8 cellular contexts compared by ENCODE assay signal in genomic region chr3:187739561-187740445, GRCh38. TPM values are rescaled to one million over a fixed set of nuclear protein-coding genes. Genes with fewer than 3 reads are reported as not detected.
A peak's percentile ranks its signal among the peaks of the same experiment; 100 is the strongest.
DNase-seq lines count a peak whose midpoint lies in the region; ATAC-seq, FAIRE-seq and TF ChIP-seq lines count a peak whose summit lies in the region.

No MANE protein-coding gene starts in this region.

- H3K9me3 ChIP-seq in neural cell (ENCODE audit: low read length): no peaks in the 10 kb centered on the region

- TF ChIP-seq EP300 in neural cell (conservative IDR thresholded peaks at IDR 0.05; ENCODE audit: poor library complexity, severe bottlenecking): peak; percentile 32

- ATAC-seq in foreskin keratinocyte: peak; percentile 36

- H3K9me2 ChIP-seq in neural cell (ENCODE audit: insufficient read depth, low read length): no peaks in the 10 kb centered on the region

- peaks cover 13% of the 10 kb centered on the region for H3K4me1 ChIP-seq in foreskin keratinocyte

- peaks cover 17% of the 10 kb centered on the region for H3K79me2 ChIP-seq in neural cell (replicated peaks; ENCODE audit: insufficient read depth, low read length)

- H4K20me1 ChIP-seq in neural cell (ENCODE audit: insufficient read depth): no peaks in the 10 kb centered on the region

- H2AFZ ChIP-seq in neural cell (ENCODE audit: low read depth, low read length): no peak overlapping the region

- H3K27ac ChIP-seq in foreskin keratinocyte (peak overlapping the region; percentile 39), neural cell (ENCODE audit: low read length) (no peak overlapping the region), substantia nigra (ENCODE audit: low read depth, low read length, poor library complexity, severe bottlenecking) (peak overlapping the region; percentile 78)

- peak; percentile 69 for TF ChIP-seq RAD21 in neural cell (conservative IDR thresholded peaks at IDR 0.05)

- H3K4me3 ChIP-seq in neural cell (ENCODE audit: low read length): peak overlapping the region; percentile 67

- FAIRE-seq in RCC 7860 (lab: Jason Lieb, UNC): no peak

- peak overlapping the region; percentile 22 for H3K9ac ChIP-seq in neural cell (ENCODE audit: low read length)

- no peaks in the 10 kb centered on the region for H3K36me3 ChIP-seq in neural cell (ENCODE audit: insufficient read depth, low read length)

- H3K4me2 ChIP-seq in neural cell (ENCODE audit: low read length): no peak overlapping the region

- peaks cover 4% of the 10 kb centered on the region for H3F3A ChIP-seq in neural cell (ENCODE audit: insufficient read depth, low read length, poor library complexity, severe bottlenecking)

- no peaks in the 10 kb centered on the region for H3K27me3 ChIP-seq in foreskin keratinocyte
- peaks cover 56% of the 10 kb centered on the region for H3K27me3 ChIP-seq in neural cell (ENCODE audit: insufficient read depth, low read depth, low read length)

- peak; percentile 94 for TF ChIP-seq CTCF in foreskin keratinocyte (conservative IDR thresholded peaks at IDR 0.05)
- TF ChIP-seq CTCF in neural cell (IDR thresholded peaks at IDR 0.05; ENCODE audit: poor library complexity, severe bottlenecking): peak; percentile 93

- DNase-seq in NCI-H187 (lab: John Stamatoyannopoulos, UW): peak; percentile 44 to 56
- DNase-seq in NCI-H187 treated with DMSO at 0.1 percent for 48 hours (lab: John Stamatoyannopoulos, UW): no peak
- peak; percentile 89 for DNase-seq in HK-2 (ENCODE audit: unreplicated experiment)
- DNase-seq in RCC 7860 (ENCODE audit: low spot score): peak; percentile 49
- peak; percentile 84 for DNase-seq in activated naive CD4-positive, alpha-beta T cell treated with Interleukin-2 at 50 U/mL for 16 hours
- DNase-seq in foreskin keratinocyte: peak; percentile 52 to 72
- peak in 48 of 49 donors; percentile 24 to 88 (median 68) for DNase-seq in substantia nigra (lab: John Stamatoyannopoulos, UW)

TF ChIP-seq in neural cell, 6 proteins besides CTCF, POLR2A, EP300 and RAD21:
- no peak for TF ChIP-seq POLR2AphosphoS5 (IDR thresholded peaks at IDR 0.05)
- no peak for TF ChIP-seq REST (IDR thresholded peaks at IDR 0.05; ENCODE audit: borderline replicate concordance)
- no peak for TF ChIP-seq TAF1 (IDR thresholded peaks at IDR 0.05; ENCODE audit: low read depth)
- no peak for TF ChIP-seq EZH2 (IDR thresholded peaks at IDR 0.05; ENCODE audit: borderline replicate concordance, insufficient read depth, low read length, poor library complexity, severe bottlenecking)
- TF ChIP-seq MXI1 (conservative IDR thresholded peaks at IDR 0.05; ENCODE audit: poor library complexity, severe bottlenecking): peak; percentile 43
- TF ChIP-seq SMC3 (conservative IDR thresholded peaks at IDR 0.05; ENCODE audit: poor library complexity): peak; percentile 74

RNA-seq across cellular contexts. Expression of gene BCL6, which starts 5.5 kb away (rescaled TPM):
- total RNA-seq in foreskin keratinocyte: 7.1 and 7.7 TPM in 2 replicates
- polyA plus RNA-seq in foreskin keratinocyte (1.9 and 2.3 TPM in 2 replicates), neural cell (4.3 and 5.2 TPM in 2 replicates)
- 4.1 and 6.1 TPM in 2 replicates for polyA minus RNA-seq in neural cell

RNA-seq across cellular contexts. Expression of gene RTP2, which starts 37.4 kb away (rescaled TPM):
- total RNA-seq in foreskin keratinocyte: not detected in 2 replicates
- polyA plus RNA-seq in foreskin keratinocyte (not detected in 2 replicates), neural cell (not detected in 2 replicates)
- not detected in 2 replicates for polyA minus RNA-seq in neural cell
